13 cellular contexts compared by ENCODE assay signal in genomic region chr4:80619070-80619674, GRCh38.
DNase-seq lines count a peak whose midpoint lies in the region; ATAC-seq, FAIRE-seq and TF ChIP-seq lines count a peak whose summit lies in the region.
"Had no signal": no experiment of that assay in that cellular context is flagged by ENCODE, and none has a peak within 500 bp of the region (broad histone marks: within the 10 kb centered on the region; RNA-seq: fewer than 3 reads in every experiment).

No MANE protein-coding gene starts in this region.

- no peaks in the 10 kb centered on the region for H3K4me1 Mint-ChIP-seq in activated CD4-positive, alpha-beta memory T cell treated with anti-CD3 and anti-CD28 coated beads, Interleukin-2, amount 10 ng/mL, durations not matched to agents 7 days and 5 days
- peaks cover 3% of the 10 kb centered on the region for H3K4me1 Mint-ChIP-seq in CD8-positive, alpha-beta T cell (ENCODE audit: low read depth)

- H3K79me2 ChIP-seq in K562 (ENCODE audit: control insufficient read depth, insufficient read depth, low read length) (no peaks in the 10 kb centered on the region), mesendoderm (ENCODE audit: control insufficient read depth, insufficient read depth, low read length) (no peaks in the 10 kb centered on the region)

- H2AFZ ChIP-seq in K562 (ENCODE audit: low read depth, low read length), result no peak overlapping the region

- H3K4me1 ChIP-seq in K562 (replicated peaks in 1 of 2; ENCODE audit: control insufficient read depth in 2 of 2, insufficient read depth in 2 of 2, low read length in 2 of 2), result no peaks in the 10 kb centered on the region
- no peaks in the 10 kb centered on the region for H3K4me1 ChIP-seq in mesendoderm (ENCODE audit: control insufficient read depth, low read depth, low read length)
- H3K4me1 ChIP-seq in CD8-positive, alpha-beta T cell (ENCODE audit: insufficient read depth, low read length), result no peaks in the 10 kb centered on the region
- H3K4me1 ChIP-seq: gastrocnemius medialis had no signal

- TF ChIP-seq RAD21 in K562 (CRISPR knock-in tag; conservative IDR thresholded peaks at IDR 0.05 in 1 of 2, IDR thresholded peaks at IDR 0.05 in 1 of 2), result no peak

- H2BK5ac ChIP-seq in mesendoderm (ENCODE audit: low read length), result no peak overlapping the region

- H3K27me3 Mint-ChIP-seq in activated CD4-positive, alpha-beta memory T cell treated with anti-CD3 and anti-CD28 coated beads, Interleukin-2, amount 10 ng/mL, durations not matched to agents 7 days and 5 days, result no peaks in the 10 kb centered on the region
- H3K27me3 Mint-ChIP-seq in CD8-positive, alpha-beta T cell (ENCODE audit: low read depth), result no peaks in the 10 kb centered on the region

- no peaks in the 10 kb centered on the region for H3K9me3 Mint-ChIP-seq in activated CD4-positive, alpha-beta memory T cell treated with anti-CD3 and anti-CD28 coated beads, Interleukin-2, amount 10 ng/mL, durations not matched to agents 7 days and 5 days
- H3K9me3 Mint-ChIP-seq in CD8-positive, alpha-beta T cell, result peaks cover 15% of the 10 kb centered on the region

- H3K27me3 ChIP-seq in K562 (ENCODE audit: control insufficient read depth in 2 of 2, insufficient read depth in 2 of 2, low read length in 2 of 2) (no peaks in the 10 kb centered on the region), mesendoderm (ENCODE audit: insufficient read depth, low read length, poor library complexity) (no peaks in the 10 kb centered on the region)
- no peaks in the 10 kb centered on the region for H3K27me3 ChIP-seq in CD8-positive, alpha-beta T cell (ENCODE audit: insufficient read depth, low read length)
- H3K27me3 ChIP-seq: gastrocnemius medialis had no signal

- H3K9me3 ChIP-seq in K562 (replicated peaks; ENCODE audit: control insufficient read depth, insufficient read depth, low read depth, low read length), result no peaks in the 10 kb centered on the region
- no peaks in the 10 kb centered on the region for H3K9me3 ChIP-seq in CD8-positive, alpha-beta T cell (ENCODE audit: low read length)
- H3K9me3 ChIP-seq: gastrocnemius medialis had no signal

- H3K4me3 Mint-ChIP-seq in activated CD4-positive, alpha-beta memory T cell treated with anti-CD3 and anti-CD28 coated beads, Interleukin-2, amount 10 ng/mL, durations not matched to agents 7 days and 5 days, result no peak overlapping the region
- no peak overlapping the region for H3K4me3 Mint-ChIP-seq in CD8-positive, alpha-beta T cell

- DNase-seq in EL (peak; percentile 2), HT-29 (ENCODE audit: low spot score) (peak; percentile 59), K562 (ENCODE audit: extremely low read depth in 1 of 4, low spot score in 3 of 4) (peak in 1 of 4 experiments; percentile 10), mesendoderm (peak; percentile 15), cerebellar nuclear complex (lab: John Stamatoyannopoulos, UW) (no peak)
- no peak for DNase-seq in activated CD4-positive, alpha-beta memory T cell treated with anti-CD3 and anti-CD28 coated beads, Interleukin-2, amount 10 ng/mL, durations not matched to agents 7 days and 5 days
- DNase-seq in CD8-positive, alpha-beta T cell, result no peak
- no peak for DNase-seq in activated CD4-positive, alpha-beta T cell treated with anti-CD3 and anti-CD28 coated beads for 1 hour
- DNase-seq: activated naive CD4-positive, alpha-beta T cell treated with anti-CD3 and anti-CD28 coated beads, Interleukin-2, amount 50 U/mL, for 16 hours; gastrocnemius medialis; NCI-H1436 treated with DMSO at 0.1 percent for 48 hours; nucleus accumbens had no signal

- H3K4ac ChIP-seq in mesendoderm (ENCODE audit: low read depth, low read length), result no peak overlapping the region

- intact Hi-C loops in K562 (cut with micrococcal nuclease), result loop anchor here (10.0 kb wide), 1 partner anchor 426 kb away; no protein-coding TSS in a partner anchor
- intact Hi-C loops in CD8-positive, alpha-beta T cell (cut with DNase I, micrococcal nuclease), result no loop called here

- no peak for ATAC-seq in K562
- no peak for ATAC-seq in CD8-positive, alpha-beta T cell
- ATAC-seq: gastrocnemius medialis had no signal

- no peak overlapping the region for H2AK5ac ChIP-seq in mesendoderm (ENCODE audit: low read length)

- no peak for TF ChIP-seq POLR2A in K562 (conservative IDR thresholded peaks at IDR 0.05)

- no peak overlapping the region for H2BK15ac ChIP-seq in mesendoderm (replicated peaks; ENCODE audit: low read depth)

- no peak overlapping the region for H3K23ac ChIP-seq in mesendoderm (ENCODE audit: low read length)

- H3K36me3 Mint-ChIP-seq in activated CD4-positive, alpha-beta memory T cell treated with anti-CD3 and anti-CD28 coated beads, Interleukin-2, amount 10 ng/mL, durations not matched to agents 7 days and 5 days (ENCODE audit: low read depth), result no peaks in the 10 kb centered on the region
- H3K36me3 Mint-ChIP-seq in CD8-positive, alpha-beta T cell, result peaks cover 2% of the 10 kb centered on the region

- no peak overlapping the region for H3K18ac ChIP-seq in mesendoderm (ENCODE audit: low read length)

- no peak overlapping the region for H4K8ac ChIP-seq in mesendoderm (ENCODE audit: low read depth, low read length)

- TF ChIP-seq CTCF in K562 (IDR thresholded peaks at IDR 0.05 in 2 of 3, conservative IDR thresholded peaks at IDR 0.05 in 1 of 3; ENCODE audit: insufficient read depth in 2 of 3, low read depth in 1 of 3, low read length in 3 of 3), result peak in 2 of 3 experiments; percentile 10 to 24; a peak in 4 of 6 replicates
- no peak for TF ChIP-seq CTCF in CD8-positive, alpha-beta T cell (IDR thresholded peaks at IDR 0.05)

- H2BK120ac ChIP-seq in mesendoderm (ENCODE audit: low read depth, low read length), result no peak overlapping the region

- BruUV-seq in K562 (replicated peaks; lab: Mats Ljungman, UMichigan), result no TSS peak

- no peak overlapping the region for H3K56ac ChIP-seq in mesendoderm (ENCODE audit: low read length)

- no peaks in the 10 kb centered on the region for H4K20me1 ChIP-seq in K562 (replicated peaks; ENCODE audit: control insufficient read depth, insufficient read depth, low read length)

- no peak for TF ChIP-seq EP300 in K562 (IDR thresholded peaks at IDR 0.05; ENCODE audit: low read length)

- no peak overlapping the region for H3K27ac ChIP-seq in K562 (ENCODE audit: extremely low read depth, low read depth, low read length)
- H3K27ac ChIP-seq in mesendoderm (ENCODE audit: low read depth, low read length), result no peak overlapping the region
- no peak overlapping the region for H3K27ac ChIP-seq in CD8-positive, alpha-beta T cell (ENCODE audit: low read depth, low read length)
- H3K27ac ChIP-seq: gastrocnemius medialis had no signal

- H3K9ac ChIP-seq in K562 (ENCODE audit: insufficient read depth in 1 of 2, low read depth in 2 of 2, low read length in 2 of 2) (no peak overlapping the region), mesendoderm (ENCODE audit: low read length) (no peak overlapping the region)

- no peaks in the 10 kb centered on the region for H3K79me1 ChIP-seq in mesendoderm (ENCODE audit: low read length)

- H3K4me3 ChIP-seq in K562 (no peak overlapping the region), mesendoderm (ENCODE audit: low read length) (no peak overlapping the region)
- H3K4me3 ChIP-seq in CD8-positive, alpha-beta T cell (ENCODE audit: low read depth, low read length), result no peak overlapping the region
- H3K4me3 ChIP-seq: gastrocnemius medialis had no signal

- H3K9me1 ChIP-seq in K562 (ENCODE audit: control insufficient read depth, insufficient read depth, low read length), result no peaks in the 10 kb centered on the region

- WGBS in K562 (ENCODE audit: insufficient coverage, low coverage, missing lambda C conversion rate), result 0% methylated on average over 1 of the region's 1 CpG
- no CpG with 5 or more reads among the region's 1 CpG for WGBS in mesendoderm (ENCODE audit: extremely low coverage, insufficient coverage, low lambda C conversion rate)

- no peak overlapping the region for H3K27ac Mint-ChIP-seq in activated CD4-positive, alpha-beta memory T cell treated with anti-CD3 and anti-CD28 coated beads, Interleukin-2, amount 10 ng/mL, durations not matched to agents 7 days and 5 days
- no peak overlapping the region for H3K27ac Mint-ChIP-seq in CD8-positive, alpha-beta T cell

- in situ Hi-C loops in K562 (cut with MboI), result no loop called here

- FAIRE-seq in K562 (lab: Jason Lieb, UNC), result no peak
- FAIRE-seq: GM12891 had no signal

- no peaks in the 10 kb centered on the region for H3K36me3 ChIP-seq in K562 (ENCODE audit: control insufficient read depth, insufficient read depth, low read length)
- H3K36me3 ChIP-seq in mesendoderm (ENCODE audit: control insufficient read depth, insufficient read depth, low read length), result no peaks in the 10 kb centered on the region
- no peaks in the 10 kb centered on the region for H3K36me3 ChIP-seq in CD8-positive, alpha-beta T cell (ENCODE audit: insufficient read depth, low read length)
- H3K36me3 ChIP-seq: gastrocnemius medialis had no signal

- CTCF ChIA-PET in K562 (lab: Yijun Ruan, JAX; ENCODE audit: low intra/inter-chr PET ratio), result no interaction called here
- CTCF ChIA-PET in activated CD4-positive, alpha-beta memory T cell treated with anti-CD3 and anti-CD28 coated beads, Interleukin-2, amount 10 ng/mL, durations not matched to agents 7 days and 5 days (lab: Charles Lee), result no interaction called here
- CTCF ChIA-PET in CD8-positive, alpha-beta T cell (lab: Charles Lee), result no interaction called here

- H3K4me2 ChIP-seq in K562 (ENCODE audit: insufficient read depth, low read length), result no peak overlapping the region
- H3K4me2 ChIP-seq in mesendoderm (ENCODE audit: low read length), result no peak overlapping the region

- no peak overlapping the region for H4K5ac ChIP-seq in mesendoderm (ENCODE audit: low read length)

- POLR2A ChIA-PET in K562 (lab: Yijun Ruan, JAX), result no interaction called here
- POLR2A ChIA-PET in activated CD4-positive, alpha-beta memory T cell treated with anti-CD3 and anti-CD28 coated beads, Interleukin-2, amount 10 ng/mL, durations not matched to agents 7 days and 5 days (lab: Charles Lee), result no interaction called here
- POLR2A ChIA-PET in CD8-positive, alpha-beta T cell (lab: Charles Lee), result no interaction called here

TF ChIP-seq in K562, 482 proteins besides CTCF, POLR2A, EP300 and RAD21 (continues in another document):
- no peak for TF ChIP-seq HDAC8 (tag; IDR thresholded peaks at IDR 0.05)

Comparison
In these comparisons a context has a peak if more than half of its experiments do, and no peak if none do; other contexts are left out.
1. DNase-seq: peak in EL (single experiment), HT-29 (single experiment) and mesendoderm (single experiment); none in activated CD4-positive, alpha-beta memory T cell treated with anti-CD3 and anti-CD28 coated beads, Interleukin-2, amount 10 ng/mL, durations not matched to agents 7 days and 5 days (single experiment), CD8-positive, alpha-beta T cell (0 of 7), activated CD4-positive, alpha-beta T cell treated with anti-CD3 and anti-CD28 coated beads for 1 hour (single experiment) and cerebellar nuclear complex (0 of 2).